In genomic region chr3:190696777-190697501, GRCh38 we compare ENCODE assay signal across 9 cellular contexts.
A peak's percentile ranks its signal among the peaks of the same experiment; 100 is the strongest.
DNase-seq lines count a peak whose midpoint lies in the region; TF ChIP-seq lines count a peak whose summit lies in the region.
"Had no signal": no experiment of that assay in that cellular context is flagged by ENCODE, and none has a peak within 500 bp of the region (broad histone marks: within the 10 kb centered on the region; RNA-seq: fewer than 3 reads in every experiment).

No MANE protein-coding gene starts in this region.

- peak; percentile 40 for TF ChIP-seq CTCF in HL-60 (IDR thresholded peaks at IDR 0.05; ENCODE audit: insufficient read depth, low read length)
- peak; percentile 47 to 66 (median 56) for TF ChIP-seq CTCF in adrenal gland (IDR thresholded peaks at IDR 0.05)

- H3K27ac ChIP-seq in HL-60 (replicated peaks) (peak overlapping the region; percentile 50), adrenal gland (no peak overlapping the region)

- no peak overlapping the region for H3K4me3 ChIP-seq in HL-60 (replicated peaks; ENCODE audit: insufficient read depth, low read length)
- H3K4me3 ChIP-seq in adrenal gland: no peak overlapping the region

- H3K27me3 ChIP-seq in HL-60 (ENCODE audit: insufficient read depth, poor library complexity, severe bottlenecking): no peaks in the 10 kb centered on the region
- no peaks in the 10 kb centered on the region for H3K27me3 ChIP-seq in adrenal gland

- no peaks in the 10 kb centered on the region for H3K36me3 ChIP-seq in adrenal gland (replicated peaks in 1 of 2)

- H3K4me1 ChIP-seq in adrenal gland (replicated peaks in 1 of 2): peaks cover 0 to 8% of the 10 kb centered on the region in 2 donors

- WGBS in adrenal gland, 4 donors: 50 to 60% (median 53%) methylated on average over 7 of the region's 7 CpGs

- intact Hi-C loops in adrenal gland (cut with DNase I): loop anchor here in 1 of 2 donors (5.0 kb wide), 1 partner anchor 185 kb away; the partner anchor contains the start of gene IL1RAP

- DNase-seq in CD1c-positive myeloid dendritic cell (ENCODE audit: extremely low spot score): peak; percentile 37
- DNase-seq in HL-60 (ENCODE audit: low read depth in 1 of 2, low spot score in 1 of 2): peak in 1 of 2 experiments; percentile 21
- peak in 4 of 7 donors; percentile 8 to 33 (median 20) for DNase-seq in adrenal gland
- peak; percentile 63 for DNase-seq in left kidney (ENCODE audit: low read depth, low spot score)
- no peak for DNase-seq in NCI-H2171 treated with DMSO at 0.1 percent for 48 hours (lab: John Stamatoyannopoulos, UW)
- no peak for DNase-seq in NCI-H1694 treated with DMSO at 0.1 percent for 48 hours (lab: John Stamatoyannopoulos, UW)
- DNase-seq in AG08396 (ENCODE audit: low spot score): no peak
- no peak for DNase-seq in NCI-H524 treated with DMSO at 0.1 percent for 48 hours (lab: John Stamatoyannopoulos, UW)
- DNase-seq: left cardiac atrium had no signal

- no peak for TF ChIP-seq POLR2A in adrenal gland (IDR thresholded peaks at IDR 0.05)

- no peaks in the 10 kb centered on the region for H3K9me3 ChIP-seq in adrenal gland (replicated peaks in 1 of 3)

Comparison
In these comparisons a context has a peak if more than half of its experiments do, and no peak if none do; other contexts are left out.
1. DNase-seq: peak in CD1c-positive myeloid dendritic cell (single experiment), adrenal gland (4 of 7) and left kidney (single experiment); none in NCI-H2171 treated with DMSO at 0.1 percent for 48 hours (single experiment), NCI-H1694 treated with DMSO at 0.1 percent for 48 hours (single experiment), AG08396 (single experiment) and NCI-H524 treated with DMSO at 0.1 percent for 48 hours (single experiment).